2 cellular contexts compared by ENCODE assay signal in genomic region chr6:18261877-18262276, GRCh38.
TF ChIP-seq lines count a peak whose summit lies in the region.

No MANE protein-coding gene starts in this region.

TF ChIP-seq in IMR-90, 13 proteins besides CTCF, POLR2A, EP300 and RAD21:
- TF ChIP-seq MXI1 (IDR thresholded peaks at IDR 0.05; ENCODE audit: borderline replicate concordance, low read depth, low read length) (no peak), NFE2L2 (IDR thresholded peaks at IDR 0.05; ENCODE audit: low read depth, low read length) (no peak), CEBPB (IDR thresholded peaks at IDR 0.05; ENCODE audit: low read depth, low read length) (no peak), MAFK (IDR thresholded peaks at IDR 0.05; ENCODE audit: low read depth, low read length) (no peak), RFX5 (IDR thresholded peaks at IDR 0.05; ENCODE audit: low read depth, low read length) (no peak), FOS (IDR thresholded peaks at IDR 0.05; ENCODE audit: low read depth, low read length) (no peak), CHD1 (IDR thresholded peaks at IDR 0.05; ENCODE audit: low read depth, low read length) (no peak), SMC3 (IDR thresholded peaks at IDR 0.05; ENCODE audit: low read depth, low read length) (no peak)

TF ChIP-seq in neural cell, 6 proteins besides CTCF, POLR2A, EP300 and RAD21:
- TF ChIP-seq, protein P1, sequence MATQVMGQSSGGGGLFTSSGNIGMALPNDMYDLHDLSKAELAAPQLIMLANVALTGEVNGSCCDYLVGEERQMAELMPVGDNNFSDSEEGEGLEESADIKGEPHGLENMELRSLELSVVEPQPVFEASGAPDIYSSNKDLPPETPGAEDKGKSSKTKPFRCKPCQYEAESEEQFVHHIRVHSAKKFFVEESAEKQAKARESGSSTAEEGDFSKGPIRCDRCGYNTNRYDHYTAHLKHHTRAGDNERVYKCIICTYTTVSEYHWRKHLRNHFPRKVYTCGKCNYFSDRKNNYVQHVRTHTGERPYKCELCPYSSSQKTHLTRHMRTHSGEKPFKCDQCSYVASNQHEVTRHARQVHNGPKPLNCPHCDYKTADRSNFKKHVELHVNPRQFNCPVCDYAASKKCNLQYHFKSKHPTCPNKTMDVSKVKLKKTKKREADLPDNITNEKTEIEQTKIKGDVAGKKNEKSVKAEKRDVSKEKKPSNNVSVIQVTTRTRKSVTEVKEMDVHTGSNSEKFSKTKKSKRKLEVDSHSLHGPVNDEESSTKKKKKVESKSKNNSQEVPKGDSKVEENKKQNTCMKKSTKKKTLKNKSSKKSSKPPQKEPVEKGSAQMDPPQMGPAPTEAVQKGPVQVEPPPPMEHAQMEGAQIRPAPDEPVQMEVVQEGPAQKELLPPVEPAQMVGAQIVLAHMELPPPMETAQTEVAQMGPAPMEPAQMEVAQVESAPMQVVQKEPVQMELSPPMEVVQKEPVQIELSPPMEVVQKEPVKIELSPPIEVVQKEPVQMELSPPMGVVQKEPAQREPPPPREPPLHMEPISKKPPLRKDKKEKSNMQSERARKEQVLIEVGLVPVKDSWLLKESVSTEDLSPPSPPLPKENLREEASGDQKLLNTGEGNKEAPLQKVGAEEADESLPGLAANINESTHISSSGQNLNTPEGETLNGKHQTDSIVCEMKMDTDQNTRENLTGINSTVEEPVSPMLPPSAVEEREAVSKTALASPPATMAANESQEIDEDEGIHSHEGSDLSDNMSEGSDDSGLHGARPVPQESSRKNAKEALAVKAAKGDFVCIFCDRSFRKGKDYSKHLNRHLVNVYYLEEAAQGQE (IDR thresholded peaks at IDR 0.05; ENCODE audit: borderline replicate concordance) = no peak
